ENCODE assay signal across 14 cellular contexts in genomic region chr2:189022492-189022891, GRCh38. TPM values are rescaled to one million over a fixed set of nuclear protein-coding genes. Genes with fewer than 3 reads are reported as not detected.
DNase-seq lines count a peak whose midpoint lies in the region; ATAC-seq and TF ChIP-seq lines count a peak whose summit lies in the region.
"Had no signal": no experiment of that assay in that cellular context is flagged by ENCODE, and none has a peak within 500 bp of the region (broad histone marks: within the 10 kb centered on the region; RNA-seq: fewer than 3 reads in every experiment).

No MANE protein-coding gene starts in this region.

- H3K36me3 ChIP-seq in right atrium auricular region (no peaks in the 10 kb centered on the region), stomach smooth muscle (ENCODE audit: control insufficient read depth in 2 of 2, insufficient read depth in 2 of 2, low read length in 2 of 2) (no peaks in the 10 kb centered on the region)

- H3K36me3 Mint-ChIP-seq in stimulated activated memory B cell treated with anti-CD40 and anti-IgM and Interleukin-4, amounts not matched to agents 10 μg/mL and 1 μg/mL and 100 μg/mL, for 72 hours = no peaks in the 10 kb centered on the region
- H3K36me3 Mint-ChIP-seq: CD8-positive, alpha-beta memory T cell had no signal

- H3K27ac ChIP-seq in right atrium auricular region = peak overlapping the region; percentile 69 to 75
- H3K27ac ChIP-seq in stomach smooth muscle (ENCODE audit: low read length) = peak overlapping the region; percentile 19

- H3K4me1 ChIP-seq in right atrium auricular region (no peaks in the 10 kb centered on the region), stomach smooth muscle (ENCODE audit: control insufficient read depth, insufficient read depth, low read length) (no peaks in the 10 kb centered on the region)

- H3K4me3 ChIP-seq in right atrium auricular region (no peak overlapping the region), stomach smooth muscle (ENCODE audit: low read length in 2 of 2) (no peak overlapping the region)

- no peak overlapping the region for H3K27ac Mint-ChIP-seq in stimulated activated memory B cell treated with anti-CD40 and anti-IgM and Interleukin-4, amounts not matched to agents 10 μg/mL and 1 μg/mL and 100 μg/mL, for 72 hours
- H3K27ac Mint-ChIP-seq: CD8-positive, alpha-beta memory T cell; nephron progenitor cell had no signal

- no peaks in the 10 kb centered on the region for H3K9me3 Mint-ChIP-seq in stimulated activated memory B cell treated with anti-CD40 and anti-IgM and Interleukin-4, amounts not matched to agents 10 μg/mL and 1 μg/mL and 100 μg/mL, for 72 hours
- H3K9me3 Mint-ChIP-seq: CD8-positive, alpha-beta memory T cell; nephron progenitor cell had no signal

- H3K9ac ChIP-seq in stomach smooth muscle (ENCODE audit: low read length in 2 of 2) = no peak overlapping the region

- no peak for ATAC-seq in stimulated activated memory B cell treated with anti-CD40 and anti-IgM and Interleukin-4, amounts not matched to agents 10 μg/mL and 1 μg/mL and 100 μg/mL, for 72 hours
- ATAC-seq in HG03457 (IDR thresholded peaks at IDR 0.05; ENCODE audit: unreplicated experiment) = no peak
- ATAC-seq: esophagus mucosa had no signal

- no peaks in the 10 kb centered on the region for H3K27me3 Mint-ChIP-seq in stimulated activated memory B cell treated with anti-CD40 and anti-IgM and Interleukin-4, amounts not matched to agents 10 μg/mL and 1 μg/mL and 100 μg/mL, for 72 hours

- H3K4me1 Mint-ChIP-seq in stimulated activated memory B cell treated with anti-CD40 and anti-IgM and Interleukin-4, amounts not matched to agents 10 μg/mL and 1 μg/mL and 100 μg/mL, for 72 hours = no peaks in the 10 kb centered on the region
- H3K4me1 Mint-ChIP-seq: CD8-positive, alpha-beta memory T cell; nephron progenitor cell had no signal

- H3K9me3 ChIP-seq in right atrium auricular region (no peaks in the 10 kb centered on the region), stomach smooth muscle (ENCODE audit: control insufficient read depth in 2 of 2, low read length in 2 of 2) (no peaks in the 10 kb centered on the region)

- H3K27me3 ChIP-seq in right atrium auricular region (no peaks in the 10 kb centered on the region), stomach smooth muscle (ENCODE audit: control insufficient read depth in 1 of 2, insufficient read depth in 2 of 2, low read length in 2 of 2) (no peaks in the 10 kb centered on the region)

- no peak for TF ChIP-seq CTCF in right atrium auricular region (IDR thresholded peaks at IDR 0.05)

- no peak overlapping the region for H3K4me3 Mint-ChIP-seq in stimulated activated memory B cell treated with anti-CD40 and anti-IgM and Interleukin-4, amounts not matched to agents 10 μg/mL and 1 μg/mL and 100 μg/mL, for 72 hours
- H3K4me3 Mint-ChIP-seq: CD8-positive, alpha-beta memory T cell; nephron progenitor cell had no signal

- DNase-seq in EH (ENCODE audit: low read depth) (peak; percentile 79), brain pericyte (ENCODE audit: low read depth, low spot score) (peak; percentile 38), right atrium auricular region (ENCODE audit: low spot score) (no peak), NCI-H146 treated with DMSO at 0.1 percent for 48 hours (lab: John Stamatoyannopoulos, UW; ENCODE audit: unreplicated experiment) (no peak), NCI-H2107 (lab: John Stamatoyannopoulos, UW) (no peak)
- DNase-seq: activated CD4-positive, alpha-beta T cell treated with anti-CD3 and anti-CD28 coated beads, Interleukin-2, amount 50 U/mL, for 48 hours; CD8-positive, alpha-beta memory T cell; nephron progenitor cell; stimulated activated CD4-positive, alpha-beta T cell treated with anti-CD3 and anti-CD28 coated beads, Interleukin-15, amount 100 ng/mL, for 24 hours; T-helper 2 cell had no signal

RNA-seq across cellular contexts. Expression of gene COL3A1, which starts 48.3 kb away (rescaled TPM):
- total RNA-seq in right atrium auricular region = 100 to 1,000 TPM in 1 of 2 donors, 10 to 100 TPM in 1; 86.4 to 608 TPM

Comparison
In these comparisons a context has a peak if more than half of its experiments do, and no peak if none do; other contexts are left out.
1. DNase-seq: peak in EH (single experiment) and brain pericyte (single experiment); none in right atrium auricular region (single experiment), NCI-H146 treated with DMSO at 0.1 percent for 48 hours (single experiment) and NCI-H2107 (single experiment).